16 cellular contexts compared by ENCODE assay signal in the genomic region with DNA sequence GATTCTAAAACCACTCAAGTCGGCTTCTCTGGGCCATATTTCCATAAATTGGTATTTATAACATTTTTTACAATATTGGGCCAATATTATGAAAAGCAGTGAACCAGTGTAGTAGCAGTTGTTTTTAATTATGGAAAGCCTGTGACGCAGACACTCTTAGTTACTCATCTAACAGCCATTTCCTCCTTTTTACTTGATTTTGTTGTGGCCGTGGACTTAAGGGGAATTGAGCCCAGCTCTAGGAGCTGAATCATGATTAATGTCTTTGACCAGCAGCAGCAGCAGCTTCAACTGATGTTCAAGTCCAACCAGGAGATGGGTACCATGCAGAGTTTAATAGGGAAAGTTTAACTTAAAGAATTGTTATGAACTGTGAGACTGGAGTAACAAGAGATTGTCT. TPM values are rescaled to one million over a fixed set of nuclear protein-coding genes. Genes with fewer than 3 reads are reported as not detected.
DNase-seq lines count a peak whose midpoint lies in the region; ATAC-seq and TF ChIP-seq lines count a peak whose summit lies in the region.
"Had no signal": no experiment of that assay in that cellular context is flagged by ENCODE, and none has a peak within 500 bp of the region (broad histone marks: within the 10 kb centered on the region; RNA-seq: fewer than 3 reads in every experiment).

No MANE protein-coding gene starts in this region.

- no peak for ATAC-seq in mucosa of descending colon
- ATAC-seq in GM19023 (IDR thresholded peaks at IDR 0.05; ENCODE audit: unreplicated experiment) = no peak
- ATAC-seq: body of pancreas, sciatic nerve had no signal

- H3K4me2 ChIP-seq in osteoblast (ENCODE audit: insufficient read depth, low read length) = no peak overlapping the region

- H3K4me1 ChIP-seq in osteoblast (ENCODE audit: insufficient read depth, low read length) (peaks cover 17% of the 10 kb centered on the region), Peyer's patch (peaks cover 0 to 20% (median 2%) of the 10 kb centered on the region in 4 donors), mucosa of descending colon (ENCODE audit: low read depth) (peaks cover 15% of the 10 kb centered on the region)

- H3K27me3 ChIP-seq in osteoblast (ENCODE audit: insufficient read depth, low read length) (no peaks in the 10 kb centered on the region), Peyer's patch (no peaks in the 10 kb centered on the region)
- H3K27me3 ChIP-seq: body of pancreas, SJCRH30 had no signal

- TF ChIP-seq POLR2A in Peyer's patch (IDR thresholded peaks at IDR 0.05) = no peak

- intact Hi-C loops in mucosa of descending colon (cut with DNase I, micrococcal nuclease) = loop anchor here in 1 of 2 donors (10.0 kb wide), 1 partner anchor 45 kb away; no protein-coding TSS in a partner anchor

- peak; percentile 95 for DNase-seq in ELR (ENCODE audit: low read depth)
- DNase-seq in NOMO-1 (lab: John Stamatoyannopoulos, UW; ENCODE audit: unreplicated experiment in 2 of 2) = peak; percentile 28 to 65
- peak; percentile 81 for DNase-seq in dedifferentiated amniotic fluid mesenchymal stem cell (ENCODE audit: extremely low spot score)
- peak; percentile 71 for DNase-seq in osteoblast (ENCODE audit: insufficient read length, low spot score, missing footprints)
- no peak for DNase-seq in NCI-H524 treated with DMSO at 0.1 percent for 48 hours (lab: John Stamatoyannopoulos, UW)
- no peak for DNase-seq in Peyer's patch
- DNase-seq in mucosa of descending colon = no peak
- DNase-seq: activated T-cell treated with anti-CD3 and anti-CD28 coated beads, Interleukin-2, amount 50 U/mL, for 1 hour; body of pancreas; Calu3; NCI-H1436; SJCRH30 had no signal

- TF ChIP-seq CTCF in osteoblast (IDR thresholded peaks at IDR 0.05; ENCODE audit: extremely low read depth, low read depth, low read length) (no peak), Peyer's patch (IDR thresholded peaks at IDR 0.05) (no peak), mucosa of descending colon (IDR thresholded peaks at IDR 0.05) (no peak)

- H3K36me3 ChIP-seq in osteoblast (ENCODE audit: insufficient read depth, low read length) = no peaks in the 10 kb centered on the region
- H3K36me3 ChIP-seq in Peyer's patch = no peaks in the 10 kb centered on the region
- no peaks in the 10 kb centered on the region for H3K36me3 ChIP-seq in mucosa of descending colon (ENCODE audit: low read depth)

- peaks cover 53% of the 10 kb centered on the region for H3K79me2 ChIP-seq in osteoblast (ENCODE audit: insufficient read depth, low read length)

- H2AFZ ChIP-seq in osteoblast (ENCODE audit: low read length) = peak overlapping the region; percentile 49

- no peak overlapping the region for H3K27ac ChIP-seq in osteoblast (ENCODE audit: low read depth, low read length)
- H3K27ac ChIP-seq in Peyer's patch = no peak overlapping the region
- H3K27ac ChIP-seq: body of pancreas, epithelial cell of prostate, SJCRH30 had no signal

- no peak overlapping the region for H3K4me3 ChIP-seq in osteoblast (ENCODE audit: insufficient read depth, low read length)
- H3K4me3 ChIP-seq in Peyer's patch = no peak overlapping the region
- no peak overlapping the region for H3K4me3 ChIP-seq in mucosa of descending colon
- H3K4me3 ChIP-seq: body of pancreas, HAP-1, SJCRH30 had no signal

- H3K9me3 ChIP-seq in osteoblast (ENCODE audit: low read depth, low read length) (no peaks in the 10 kb centered on the region), Peyer's patch (no peaks in the 10 kb centered on the region), mucosa of descending colon (no peaks in the 10 kb centered on the region)
- H3K9me3 ChIP-seq: body of pancreas, HAP-1, SJCRH30 had no signal

- H4K20me1 ChIP-seq in osteoblast (ENCODE audit: insufficient read depth, low read length) = no peaks in the 10 kb centered on the region

RNA-seq across cellular contexts. Expression of gene LANCL2, which starts 4.3 kb away (rescaled TPM):
- total RNA-seq in osteoblast (17.4 and 19.2 TPM in 2 replicates), Peyer's patch (10 to 100 TPM; 16.9 to 59.3 (median 34.5) TPM), mucosa of descending colon (10 to 100 TPM; 15.3 to 18.0 (median 17.1) TPM)

Comparison
In these comparisons a context has a peak if more than half of its experiments do, and no peak if none do; other contexts are left out.
1. DNase-seq: peak in ELR (single experiment), NOMO-1 (2 of 2), dedifferentiated amniotic fluid mesenchymal stem cell (single experiment) and osteoblast (single experiment); none in NCI-H524 treated with DMSO at 0.1 percent for 48 hours (single experiment), Peyer's patch (0 of 3) and mucosa of descending colon (0 of 3).